1 cellular context compared by ENCODE assay signal in genomic region chr3:20023663-20024417, GRCh38.
TF ChIP-seq lines count a peak whose summit lies in the region.

No MANE protein-coding gene starts in this region.

TF ChIP-seq in HepG2, 621 proteins besides CTCF, POLR2A, EP300 and RAD21:
- TF ChIP-seq KMT2A (CRISPR knock-in tag; IDR thresholded peaks at IDR 0.05) (no peak), ZNF317 (CRISPR knock-in tag; IDR thresholded peaks at IDR 0.05) (no peak), ZNF879 (CRISPR knock-in tag; IDR thresholded peaks at IDR 0.05) (no peak), ZNF451 (CRISPR knock-in tag; IDR thresholded peaks at IDR 0.05) (no peak), ZNF589 (CRISPR knock-in tag; conservative IDR thresholded peaks at IDR 0.05) (no peak), POLR2AphosphoS5 (IDR thresholded peaks at IDR 0.05; ENCODE audit: low read depth, low read length) (no peak), ZBED4 (CRISPR knock-in tag; IDR thresholded peaks at IDR 0.05; ENCODE audit: borderline replicate concordance) (no peak)
- TF ChIP-seq, protein P1, sequence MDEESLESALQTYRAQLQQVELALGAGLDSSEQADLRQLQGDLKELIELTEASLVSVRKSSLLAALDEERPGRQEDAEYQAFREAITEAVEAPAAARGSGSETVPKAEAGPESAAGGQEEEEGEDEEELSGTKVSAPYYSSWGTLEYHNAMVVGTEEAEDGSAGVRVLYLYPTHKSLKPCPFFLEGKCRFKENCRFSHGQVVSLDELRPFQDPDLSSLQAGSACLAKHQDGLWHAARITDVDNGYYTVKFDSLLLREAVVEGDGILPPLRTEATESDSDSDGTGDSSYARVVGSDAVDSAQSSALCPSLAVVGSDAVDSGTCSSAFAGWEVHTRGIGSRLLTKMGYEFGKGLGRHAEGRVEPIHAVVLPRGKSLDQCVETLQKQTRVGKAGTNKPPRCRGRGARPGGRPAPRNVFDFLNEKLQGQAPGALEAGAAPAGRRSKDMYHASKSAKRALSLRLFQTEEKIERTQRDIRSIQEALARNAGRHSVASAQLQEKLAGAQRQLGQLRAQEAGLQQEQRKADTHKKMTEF (CRISPR knock-in tag; IDR thresholded peaks at IDR 0.05) = no peak
TF ChIP-seq in HepG2: peak in this region for 0.
